Comparison of ENCODE assay signal across 29 cellular contexts in the genomic region with DNA sequence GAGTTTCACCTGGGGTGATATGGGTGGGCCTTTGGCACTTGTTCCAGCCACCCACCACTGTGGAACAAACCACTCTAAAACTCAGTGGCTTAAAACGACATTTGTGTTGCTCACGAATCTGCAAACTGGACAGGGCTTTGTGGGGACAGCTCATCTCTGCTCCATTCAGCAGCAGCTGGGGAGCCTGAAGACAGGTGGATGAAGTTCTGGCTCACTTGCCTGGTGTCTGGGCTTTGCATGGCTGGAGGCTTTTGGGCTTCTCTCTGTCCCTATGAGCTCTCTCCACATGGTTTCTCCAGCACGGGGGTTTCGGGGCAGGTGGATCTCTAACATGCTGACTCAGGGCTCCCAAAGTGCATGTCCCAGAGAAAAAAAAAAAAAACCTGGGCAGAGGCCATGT.
"Had no signal": no experiment of that assay in that cellular context is flagged by ENCODE, and none has a peak within 500 bp of the region (broad histone marks: within the 10 kb centered on the region; RNA-seq: fewer than 3 reads in every experiment).

No MANE protein-coding gene starts in this region.

- H3K4me1 ChIP-seq: adrenal gland, body of pancreas, colonic mucosa, esophagus muscularis mucosa, foreskin keratinocyte, gastroesophageal sphincter had no signal

- H3K4me3 ChIP-seq: adrenal gland, body of pancreas, colonic mucosa, dorsolateral prefrontal cortex, esophagus muscularis mucosa, gastroesophageal sphincter had no signal

- H3K9me3 ChIP-seq: adrenal gland, body of pancreas, colonic mucosa, esophagus muscularis mucosa, gastroesophageal sphincter had no signal

- H3K27me3 ChIP-seq: adrenal gland, body of pancreas, colonic mucosa, dorsolateral prefrontal cortex, esophagus muscularis mucosa, gastroesophageal sphincter had no signal

- ATAC-seq: activated CD4-positive, alpha-beta T cell treated with anti-CD3 and anti-CD28 coated beads for 36 hours; activated CD8-positive, alpha-beta memory T cell treated with anti-CD3 and anti-CD28 coated beads, Interleukin-2, amount 10 ng/mL, durations not matched to agents 7 days and 5 days; activated CD8-positive, alpha-beta T cell treated with anti-CD3 and anti-CD28 coated beads, Interleukin-2, amount 10 ng/mL, durations not matched to agents 7 days and 5 days; activated naive CD8-positive, alpha-beta T cell treated with anti-CD3 and anti-CD28 coated beads, Interleukin-2, amount 50 U/mL, for 24 hours; body of pancreas; foreskin keratinocyte; gastroesophageal sphincter had no signal

- H3K36me3 ChIP-seq: adrenal gland, colonic mucosa, esophagus muscularis mucosa, gastroesophageal sphincter had no signal

- H3K27ac ChIP-seq: adrenal gland, body of pancreas, colonic mucosa, dorsolateral prefrontal cortex, esophagus muscularis mucosa, foreskin keratinocyte, gastroesophageal sphincter had no signal

- DNase-seq: activated CD4-positive, alpha-beta memory T cell treated with anti-CD3 and anti-CD28 coated beads for 36 hours; activated CD4-positive, alpha-beta T cell treated with anti-CD3 and anti-CD28 coated beads for 36 hours; activated CD4-positive, alpha-beta T cell treated with anti-CD3 and anti-CD28 coated beads, Interleukin-2, amount 10 ng/mL, durations not matched to agents 24 days and 14 days; activated CD4-positive, CD25-positive, alpha-beta regulatory T cell; activated CD4-positive, CD25-positive, alpha-beta regulatory T cell treated with anti-CD3 and anti-CD28 coated beads, Interleukin-2, amount 50 U/mL, for 72 hours; activated CD8-positive, alpha-beta memory T cell treated with anti-CD3 and anti-CD28 coated beads, Interleukin-2, amount 10 ng/mL, durations not matched to agents 7 days and 5 days; activated CD8-positive, alpha-beta memory T cell treated with anti-CD3 and anti-CD28 coated beads, Interleukin-2, amount 50 U/mL, for 4 hours; activated CD8-positive, alpha-beta T cell treated with anti-CD3 and anti-CD28 coated beads, Interleukin-2, amount 10 ng/mL, durations not matched to agents 7 days and 5 days; activated effector memory CD4-positive, alpha-beta T cell treated with anti-CD3 and anti-CD28 coated beads, Interleukin-2, amount 50 U/mL, for 16 hours; activated naive CD4-positive, alpha-beta T cell treated with anti-CD3 and anti-CD28 coated beads for 36 hours; activated naive CD8-positive, alpha-beta T cell treated with anti-CD3 and anti-CD28 coated beads for 36 hours; activated naive CD8-positive, alpha-beta T cell treated with anti-CD3 and anti-CD28 coated beads, Interleukin-2, amount 50 U/mL, for 24 hours; activated T-cell treated with anti-CD3 and anti-CD28 coated beads, Interleukin-2, amount 50 U/mL, for 1 hour; activated T-cell treated with anti-CD3 and anti-CD28 coated beads, Interleukin-2, amount 50 U/mL, for 48 hours; adrenal gland; amygdala; aorta; body of pancreas; central memory CD4-positive, alpha-beta T cell; cerebellar nuclear complex; colonic mucosa; dorsolateral prefrontal cortex; effector memory CD4-positive, alpha-beta T cell; erythroblast; foreskin keratinocyte; T-helper 1 cell; T-helper 2 cell had no signal
